Comparison of ENCODE assay signal across 22 cellular contexts in the genomic region with DNA sequence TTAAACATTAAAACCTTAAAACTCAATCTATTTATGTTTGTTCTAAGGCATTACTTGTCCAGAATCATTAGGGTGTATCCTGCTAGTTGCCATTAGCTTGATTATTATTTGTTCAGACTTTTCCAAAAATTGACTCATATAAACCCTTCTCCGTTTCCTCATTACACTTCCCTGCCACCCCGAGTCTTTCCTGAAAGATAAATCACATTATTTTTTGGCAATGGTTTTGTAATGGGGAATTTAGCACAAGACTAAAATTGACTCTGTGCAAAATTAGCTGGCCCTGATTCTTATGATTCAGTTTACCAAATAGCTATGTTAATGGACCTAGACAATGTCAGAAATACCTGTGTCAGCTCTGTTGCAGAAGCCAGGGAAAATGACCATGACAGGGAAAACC.
"Had no signal": no experiment of that assay in that cellular context is flagged by ENCODE, and none has a peak within 500 bp of the region (broad histone marks: within the 10 kb centered on the region; RNA-seq: fewer than 3 reads in every experiment).

No MANE protein-coding gene starts in this region.

- H3K27ac ChIP-seq: KMS-11, SJCRH30 had no signal

- H3K4me1 ChIP-seq: SJCRH30 had no signal

- H3K36me3 ChIP-seq: SJCRH30 had no signal

- ATAC-seq: activated CD8-positive, alpha-beta memory T cell treated with anti-CD3 and anti-CD28 coated beads, Interleukin-2, amount 10 ng/mL, durations not matched to agents 7 days and 5 days; activated T-cell treated with anti-CD3 and anti-CD28 coated beads, Interleukin-2, amount 50 U/mL, for 4 hours; Right ventricle myocardium inferior; WTC11 had no signal

- H3K27me3 ChIP-seq: SJCRH30 had no signal

- H3K9ac ChIP-seq: KMS-11 had no signal

- DNase-seq: activated CD4-positive, alpha-beta T cell treated with anti-CD3 and anti-CD28 coated beads, Interleukin-2, amount 10 ng/mL, durations not matched to agents 24 days and 14 days; activated CD4-positive, alpha-beta T cell treated with anti-CD3 and anti-CD28 coated beads, Interleukin-2, amount 50 U/mL, for 48 hours; activated CD4-positive, CD25-positive, alpha-beta regulatory T cell treated with anti-CD3 and anti-CD28 coated beads, Interleukin-2, amount 50 U/mL, for 72 hours; activated CD8-positive, alpha-beta memory T cell treated with anti-CD3 and anti-CD28 coated beads, Interleukin-2, amount 10 ng/mL, durations not matched to agents 7 days and 5 days; activated effector memory CD4-positive, alpha-beta T cell treated with anti-CD3 and anti-CD28 coated beads, Interleukin-2, amount 50 U/mL, for 16 hours; activated naive CD4-positive, alpha-beta T cell treated with Interleukin-2 at 50 U/mL for 16 hours; activated T-cell treated with anti-CD3 and anti-CD28 coated beads, Interleukin-2, amount 50 U/mL, for 4 hours; amygdala; cerebellar nuclear complex; NCI-H1092; NCI-H1417; NCI-H2029; NCI-H2107; NCI-H2171 treated with DMSO at 0.1 percent for 48 hours; NCI-H510A; NCI-H526 treated with DMSO at 0.1 percent for 48 hours; NCI-H82; SJCRH30; T-helper 9 cell had no signal

- H3K4me2 ChIP-seq: KMS-11 had no signal

- H3K9me3 ChIP-seq: SJCRH30 had no signal

- H3K4me3 ChIP-seq: SJCRH30 had no signal
